In the genomic region with DNA sequence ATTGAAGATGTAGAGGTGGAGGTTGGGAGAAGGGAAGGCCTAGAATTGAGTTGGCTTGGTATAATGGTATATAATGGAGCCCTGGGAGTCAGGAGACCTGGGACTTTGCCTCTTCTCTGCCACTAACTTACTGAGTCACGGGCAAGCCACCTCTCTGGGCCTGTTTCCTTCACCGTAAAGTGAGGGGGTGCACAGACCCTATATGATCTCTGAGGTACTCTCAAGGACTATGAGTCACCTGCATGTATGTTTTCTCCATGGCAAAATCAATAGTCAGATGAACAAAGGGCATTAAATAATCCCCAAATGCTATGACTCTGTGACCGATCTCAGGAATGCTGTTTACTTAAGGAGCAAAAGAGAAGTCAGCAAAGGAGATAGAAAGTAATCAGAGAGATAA, we compare ENCODE assay signal across 28 cellular contexts. TPM values are rescaled to one million over a fixed set of nuclear protein-coding genes. Genes with fewer than 3 reads are reported as not detected.
A peak's percentile ranks its signal among the peaks of the same experiment; 100 is the strongest.
DNase-seq lines count a peak whose midpoint lies in the region; ATAC-seq, FAIRE-seq and TF ChIP-seq lines count a peak whose summit lies in the region.
"Had no signal": no experiment of that assay in that cellular context is flagged by ENCODE, and none has a peak within 500 bp of the region (broad histone marks: within the 10 kb centered on the region; RNA-seq: fewer than 3 reads in every experiment).

No MANE protein-coding gene starts in this region.

- ATAC-seq in stimulated activated naive CD8-positive, alpha-beta T cell treated with anti-CD3 and anti-CD28 coated beads, Interleukin-15, Interleukin-2, amounts not matched to agents 100 U/mL and 50 U/mL, for 24 hours = peak; percentile 63
- no peak for ATAC-seq in SK-N-SH treated with all-trans-retinoic acid at 6 μM for 48 hours
- no peak for ATAC-seq in Right ventricle myocardium superior (ENCODE audit: poor library complexity)
- ATAC-seq: CD8-positive, alpha-beta T cell; GM12878 had no signal

- no peaks in the 10 kb centered on the region for H3K9me3 ChIP-seq in astrocyte (ENCODE audit: insufficient read depth, low read depth, low read length)
- H3K9me3 ChIP-seq: MG63, Peyer's patch, SK-N-SH had no signal

- H3K4me1 ChIP-seq in astrocyte (ENCODE audit: insufficient read depth, low read length) = no peaks in the 10 kb centered on the region
- H3K4me1 ChIP-seq: Peyer's patch had no signal

- no peak overlapping the region for H3K4me2 ChIP-seq in astrocyte (ENCODE audit: low read length)
- H3K4me2 ChIP-seq: SK-N-SH had no signal

- no peak for TF ChIP-seq CTCF in Calu3 (IDR thresholded peaks at IDR 0.05; ENCODE audit: unreplicated experiment)
- TF ChIP-seq CTCF in astrocyte (IDR thresholded peaks at IDR 0.05; ENCODE audit: insufficient read depth, low read depth, low read length) = no peak

- no peaks in the 10 kb centered on the region for H3K27me3 ChIP-seq in astrocyte (ENCODE audit: insufficient read depth, low read length)
- H3K27me3 ChIP-seq: MG63, Peyer's patch had no signal

- H3K36me3 ChIP-seq in astrocyte (ENCODE audit: insufficient read depth, low read length) = no peaks in the 10 kb centered on the region
- H3K36me3 ChIP-seq: MG63, Peyer's patch had no signal

- H3K9ac ChIP-seq in astrocyte (ENCODE audit: low read length) = no peak overlapping the region
- H3K9ac ChIP-seq: SK-N-SH had no signal

- H3K27me3 Mint-ChIP-seq in Calu3 (ENCODE audit: unreplicated experiment) (no peaks in the 10 kb centered on the region), astrocyte (ENCODE audit: low read depth, unreplicated experiment) (no peaks in the 10 kb centered on the region)
- no peaks in the 10 kb centered on the region for H3K27me3 Mint-ChIP-seq in activated CD4-positive, alpha-beta T cell treated with anti-CD3 and anti-CD28 coated beads, Interleukin-2, amount 10 ng/mL, durations not matched to agents 7 days and 5 days
- H3K27me3 Mint-ChIP-seq: B cell had no signal

- peak; percentile 5 for FAIRE-seq in astrocyte (lab: Jason Lieb, UNC)
- FAIRE-seq: D721Med, GM12878 had no signal

- H4K20me1 ChIP-seq in astrocyte (ENCODE audit: insufficient read depth, low read length) = no peaks in the 10 kb centered on the region

- no peak overlapping the region for H3K27ac ChIP-seq in astrocyte (ENCODE audit: low read depth, low read length)
- H3K27ac ChIP-seq: C4-2B, Peyer's patch had no signal

- CTCF ChIA-PET in Calu3 (lab: Charles Lee) = no interaction called here
- CTCF ChIA-PET in activated CD4-positive, alpha-beta T cell treated with anti-CD3 and anti-CD28 coated beads, Interleukin-2, amount 10 ng/mL, durations not matched to agents 7 days and 5 days (lab: Charles Lee) = no interaction called here

- no peak overlapping the region for H3K4me3 Mint-ChIP-seq in Calu3 (ENCODE audit: low read depth, unreplicated experiment)
- no peak overlapping the region for H3K4me3 Mint-ChIP-seq in astrocyte (ENCODE audit: unreplicated experiment)
- H3K4me3 Mint-ChIP-seq in activated CD4-positive, alpha-beta T cell treated with anti-CD3 and anti-CD28 coated beads, Interleukin-2, amount 10 ng/mL, durations not matched to agents 7 days and 5 days = no peak overlapping the region
- H3K4me3 Mint-ChIP-seq: B cell; CD8-positive, alpha-beta T cell had no signal

- no peak overlapping the region for H3K4me3 ChIP-seq in astrocyte (ENCODE audit: insufficient read depth, low read depth, low read length)
- H3K4me3 ChIP-seq: GM12878, MG63, Peyer's patch had no signal

- POLR2A ChIA-PET in activated CD4-positive, alpha-beta T cell treated with anti-CD3 and anti-CD28 coated beads, Interleukin-2, amount 10 ng/mL, durations not matched to agents 7 days and 5 days (lab: Charles Lee) = no interaction called here

- no peak overlapping the region for H2AFZ ChIP-seq in astrocyte (ENCODE audit: low read depth, low read length)

- no TSS peak for BruUV-seq in Calu3 (replicated peaks; lab: Mats Ljungman, UMichigan)

- DNase-seq in Calu3 (peak; percentile 5), HT-29 (ENCODE audit: low spot score) (peak; percentile 63), astrocyte (ENCODE audit: low read depth) (no peak), AG08396 (ENCODE audit: low spot score) (no peak), Right ventricle myocardium superior (no peak)
- DNase-seq in stimulated activated naive CD8-positive, alpha-beta T cell treated with anti-CD3 and anti-CD28 coated beads, Interleukin-15, Interleukin-2, amounts not matched to agents 100 U/mL and 50 U/mL, for 24 hours = no peak
- DNase-seq in activated CD4-positive, alpha-beta T cell treated with anti-CD3 and anti-CD28 coated beads, Interleukin-2, amount 10 ng/mL, durations not matched to agents 7 days and 5 days = no peak
- DNase-seq: CD8-positive, alpha-beta T cell; GDM1; GOT3; HCEC 1CT; IMR-90; KG1; MG63; NCI-H1105 treated with DMSO at 0.1 percent for 48 hours; NCI-H146; NCI-H1930; NCI-H2107; NCI-H446; NCI-H524 treated with DMSO at 0.1 percent for 48 hours; Peyer's patch; SK-N-SH had no signal

- intact Hi-C loops in Calu3 (cut with micrococcal nuclease; ENCODE audit: unreplicated experiment) = no loop called here
- intact Hi-C loops in Right ventricle myocardium superior (cut with DNase I) = no loop called here

- peaks cover 44% of the 10 kb centered on the region for H3K4me1 Mint-ChIP-seq in Calu3 (ENCODE audit: low read depth, unreplicated experiment)
- H3K4me1 Mint-ChIP-seq in astrocyte (ENCODE audit: low read depth, unreplicated experiment) = peaks cover 19% of the 10 kb centered on the region
- H3K4me1 Mint-ChIP-seq in activated CD4-positive, alpha-beta T cell treated with anti-CD3 and anti-CD28 coated beads, Interleukin-2, amount 10 ng/mL, durations not matched to agents 7 days and 5 days = peaks cover 12% of the 10 kb centered on the region
- H3K4me1 Mint-ChIP-seq: B cell had no signal

- H3K9me3 Mint-ChIP-seq in Calu3 (ENCODE audit: low read depth, unreplicated experiment) (peaks cover 2% of the 10 kb centered on the region), astrocyte (ENCODE audit: unreplicated experiment) (no peaks in the 10 kb centered on the region)
- H3K9me3 Mint-ChIP-seq in activated CD4-positive, alpha-beta T cell treated with anti-CD3 and anti-CD28 coated beads, Interleukin-2, amount 10 ng/mL, durations not matched to agents 7 days and 5 days = no peaks in the 10 kb centered on the region
- H3K9me3 Mint-ChIP-seq: CD8-positive, alpha-beta T cell had no signal

- H3K36me3 Mint-ChIP-seq in Calu3 (ENCODE audit: insufficient read depth, unreplicated experiment) (no peaks in the 10 kb centered on the region), astrocyte (ENCODE audit: low read depth, unreplicated experiment) (no peaks in the 10 kb centered on the region)
- H3K36me3 Mint-ChIP-seq in activated CD4-positive, alpha-beta T cell treated with anti-CD3 and anti-CD28 coated beads, Interleukin-2, amount 10 ng/mL, durations not matched to agents 7 days and 5 days (ENCODE audit: low read depth) = no peaks in the 10 kb centered on the region

- H3K27ac Mint-ChIP-seq in Calu3 (ENCODE audit: unreplicated experiment) (peak overlapping the region; percentile 43), astrocyte (ENCODE audit: unreplicated experiment) (no peak overlapping the region)
- no peak overlapping the region for H3K27ac Mint-ChIP-seq in activated CD4-positive, alpha-beta T cell treated with anti-CD3 and anti-CD28 coated beads, Interleukin-2, amount 10 ng/mL, durations not matched to agents 7 days and 5 days
- H3K27ac Mint-ChIP-seq: B cell; CD8-positive, alpha-beta T cell had no signal

- H3K79me2 ChIP-seq in astrocyte (ENCODE audit: insufficient read depth, low read length) = no peaks in the 10 kb centered on the region

TF ChIP-seq in SK-N-SH treated with all-trans-retinoic acid at 6 μM for 48 hours, 23 proteins besides CTCF, POLR2A, EP300 and RAD21:
- TF ChIP-seq PPARA (CRISPR knock-in tag; IDR thresholded peaks at IDR 0.05; ENCODE audit: borderline replicate concordance) (no peak), ZNF8 (CRISPR knock-in tag; IDR thresholded peaks at IDR 0.05) (no peak), TOX (CRISPR knock-in tag; IDR thresholded peaks at IDR 0.05; ENCODE audit: borderline replicate concordance) (no peak), ZC3H10 (CRISPR knock-in tag; IDR thresholded peaks at IDR 0.05) (no peak), TCF4 (CRISPR knock-in tag; IDR thresholded peaks at IDR 0.05; ENCODE audit: borderline replicate concordance) (no peak), ARNTL (CRISPR knock-in tag; IDR thresholded peaks at IDR 0.05; ENCODE audit: borderline replicate concordance, low read depth) (no peak)

RNA-seq across cellular contexts. Expression of a gene that starts 5.1 kb away (rescaled TPM):
- 0.32 TPM in 1 of 2 replicates, not detected in the other for total RNA-seq in Calu3 (2022)
- total RNA-seq in HT-29 (2014; rRNA removed; shearing (Covaris generic)) = not detected in 2 replicates
- 0.18 TPM in 1 of 2 replicates, not detected in the other for total RNA-seq in astrocyte
- total RNA-seq in Right ventricle myocardium superior = not detected
- total RNA-seq in activated CD4-positive, alpha-beta T cell treated with anti-CD3 and anti-CD28 coated beads, Interleukin-2, amount 10 ng/mL, durations not matched to agents 7 days and 5 days = under 1 TPM; 0.12 to 0.25 TPM
- total RNA-seq: A673; CD8-positive, alpha-beta T cell; IMR-90 had no signal

RNA-seq across cellular contexts. Expression of a gene that starts 13.2 kb away (rescaled TPM):
- total RNA-seq in Calu3 (2022) (not detected in 2 replicates), astrocyte (not detected in 2 replicates), Right ventricle myocardium superior (not detected)
- not detected in 2 replicates for total RNA-seq in HT-29 (2014; rRNA removed; shearing (Covaris generic))
- total RNA-seq in activated CD4-positive, alpha-beta T cell treated with anti-CD3 and anti-CD28 coated beads, Interleukin-2, amount 10 ng/mL, durations not matched to agents 7 days and 5 days = not detected
- total RNA-seq: A673; B cell; CD8-positive, alpha-beta T cell; GM12878; IMR-90 had no signal

RNA-seq across cellular contexts. Expression of a gene that starts 20.5 kb away (rescaled TPM):
- total RNA-seq in Calu3 (2022) = not detected in 2 replicates
- not detected in 2 replicates for total RNA-seq in HT-29 (2014; rRNA removed; shearing (Covaris generic))
- total RNA-seq in astrocyte = not detected in 2 replicates
- total RNA-seq in Right ventricle myocardium superior = not detected
- not detected for total RNA-seq in activated CD4-positive, alpha-beta T cell treated with anti-CD3 and anti-CD28 coated beads, Interleukin-2, amount 10 ng/mL, durations not matched to agents 7 days and 5 days
- total RNA-seq: A673; B cell; CD8-positive, alpha-beta T cell; GM12878; IMR-90; Peyer's patch had no signal

RNA-seq across cellular contexts. Expression of a gene that starts 27.1 kb away (rescaled TPM):
- total RNA-seq in Calu3 (2022) = not detected in 2 replicates
- not detected in 2 replicates for total RNA-seq in HT-29 (2014; rRNA removed; shearing (Covaris generic))
- not detected in 2 replicates for total RNA-seq in astrocyte
- not detected for total RNA-seq in Right ventricle myocardium superior
- total RNA-seq in activated CD4-positive, alpha-beta T cell treated with anti-CD3 and anti-CD28 coated beads, Interleukin-2, amount 10 ng/mL, durations not matched to agents 7 days and 5 days = not detected
- total RNA-seq: A673; B cell; CD8-positive, alpha-beta T cell; GM12878; IMR-90; Peyer's patch had no signal

RNA-seq across cellular contexts. Expression of a gene that starts 34.8 kb away (rescaled TPM):
- 63.4 and 73.0 TPM in 2 replicates for total RNA-seq in Calu3 (2022)
- 43.1 and 52.3 TPM in 2 replicates for total RNA-seq in HT-29 (2014; rRNA removed; shearing (Covaris generic))
- total RNA-seq in astrocyte = 47.4 and 48.9 TPM in 2 replicates
- total RNA-seq in Right ventricle myocardium superior = 34.6 TPM
- 10 to 100 TPM; 35.1 to 43.1 TPM for total RNA-seq in activated CD4-positive, alpha-beta T cell treated with anti-CD3 and anti-CD28 coated beads, Interleukin-2, amount 10 ng/mL, durations not matched to agents 7 days and 5 days

Comparison
In these comparisons a context has a peak if more than half of its experiments do, and no peak if none do; other contexts are left out.
1. DNase-seq: peak in Calu3 (single experiment) and HT-29 (single experiment); none in astrocyte (single experiment), stimulated activated naive CD8-positive, alpha-beta T cell treated with anti-CD3 and anti-CD28 coated beads, Interleukin-15, Interleukin-2, amounts not matched to agents 100 U/mL and 50 U/mL, for 24 hours (single experiment), AG08396 (single experiment), Right ventricle myocardium superior (single experiment) and activated CD4-positive, alpha-beta T cell treated with anti-CD3 and anti-CD28 coated beads, Interleukin-2, amount 10 ng/mL, durations not matched to agents 7 days and 5 days (single experiment).